ENCODE assay signal across 32 cellular contexts in genomic region chr11:112238041-112238440, GRCh38. TPM values are rescaled to one million over a fixed set of nuclear protein-coding genes. Genes with fewer than 3 reads are reported as not detected.
"Had no signal": no experiment of that assay in that cellular context is flagged by ENCODE, and none has a peak within 500 bp of the region (broad histone marks: within the 10 kb centered on the region; RNA-seq: fewer than 3 reads in every experiment).

No MANE protein-coding gene starts in this region.

- ATAC-seq: activated CD8-positive, alpha-beta T cell treated with anti-CD3 and anti-CD28 coated beads, Interleukin-2, amount 10 ng/mL, durations not matched to agents 7 days and 5 days; activated naive CD4-positive, alpha-beta T cell treated with anti-CD3 and anti-CD28 coated beads, Interleukin-2, amount 50 U/mL, for 72 hours; activated naive CD8-positive, alpha-beta T cell treated with anti-CD3 and anti-CD28 coated beads, Interleukin-2, amount 50 U/mL, for 24 hours; body of pancreas had no signal

- DNase-seq: activated CD4-positive, alpha-beta T cell treated with anti-CD3 and anti-CD28 coated beads, Interleukin-2, amount 10 ng/mL, durations not matched to agents 7 days and 5 days; activated CD4-positive, alpha-beta T cell treated with anti-CD3 and anti-CD28 coated beads, Interleukin-2, amount 50 U/mL, for 48 hours; activated CD8-positive, alpha-beta T cell treated with anti-CD3 and anti-CD28 coated beads, Interleukin-2, amount 10 ng/mL, durations not matched to agents 7 days and 5 days; activated gamma-delta T cell treated with Interleukin-2 at 50 U/mL for 16 hours; activated naive CD4-positive, alpha-beta T cell treated with anti-CD3 and anti-CD28 coated beads for 36 hours; activated naive CD8-positive, alpha-beta T cell treated with anti-CD3 and anti-CD28 coated beads, Interleukin-2, amount 50 U/mL, for 24 hours; activated T-cell treated with anti-CD3 and anti-CD28 coated beads, Interleukin-2, amount 50 U/mL, for 24 hours; anterior cingulate cortex; body of pancreas; NCI-H1105; NCI-H1417 treated with DMSO at 0.1 percent for 48 hours; NCI-H1694; NCI-H1930; NCI-H2081 treated with DMSO at 0.1 percent for 48 hours; NCI-H345; NCI-H524 treated with DMSO at 0.1 percent for 48 hours; NK-92 treated with Interleukin-12 subunit alpha and Interleukin-12 subunit beta, amount 100 ng/mL, for 24 hours; SHP77; SK-N-SH had no signal

- H3K36me3 ChIP-seq: breast epithelium had no signal

- H3K9me3 Mint-ChIP-seq: activated CD4-positive, alpha-beta T cell treated with anti-CD3 and anti-CD28 coated beads, Interleukin-2, amount 10 ng/mL, durations not matched to agents 7 days and 5 days; activated naive CD4-positive, alpha-beta T cell treated with anti-CD3 and anti-CD28 coated beads, Interleukin-2, amount 50 U/mL, for 72 hours; activated naive CD8-positive, alpha-beta T cell treated with anti-CD3 and anti-CD28 coated beads, Interleukin-2, amount 50 U/mL, for 24 hours; T-helper 1 cell treated with Interleukin-12 subunit alpha and Interleukin-12 subunit beta and Interleukin-4 antibody, amounts not matched to agents 30 μg/mL and 1 μg/mL, for 36 hours; T-helper 2 cell treated with Interferon-gamma antibody and Interleukin-4, amounts not matched to agents 5 μg/mL and 100 μg/mL, for 36 hours had no signal

- FAIRE-seq: TTC549 had no signal

- H3K4me1 Mint-ChIP-seq: activated CD4-positive, alpha-beta T cell treated with anti-CD3 and anti-CD28 coated beads, Interleukin-2, amount 10 ng/mL, durations not matched to agents 7 days and 5 days had no signal

- H3K4me3 ChIP-seq: body of pancreas, breast epithelium, SJSA1 had no signal

- H3K27ac Mint-ChIP-seq: activated CD4-positive, alpha-beta T cell treated with anti-CD3 and anti-CD28 coated beads, Interleukin-2, amount 10 ng/mL, durations not matched to agents 7 days and 5 days; activated CD8-positive, alpha-beta T cell treated with anti-CD3 and anti-CD28 coated beads, Interleukin-2, amount 10 ng/mL, durations not matched to agents 7 days and 5 days; activated naive CD4-positive, alpha-beta T cell treated with anti-CD3 and anti-CD28 coated beads for 36 hours; activated naive CD4-positive, alpha-beta T cell treated with anti-CD3 and anti-CD28 coated beads, Interleukin-2, amount 50 U/mL, for 72 hours; activated naive CD8-positive, alpha-beta T cell treated with anti-CD3 and anti-CD28 coated beads, Interleukin-2, amount 50 U/mL, for 24 hours; activated T-cell treated with anti-CD3 and anti-CD28 coated beads, Interleukin-2, amount 50 U/mL, for 24 hours; T-helper 1 cell treated with Interleukin-12 subunit alpha and Interleukin-12 subunit beta and Interleukin-4 antibody, amounts not matched to agents 30 μg/mL and 1 μg/mL, for 36 hours; T-helper 2 cell treated with Interferon-gamma antibody and Interleukin-4, amounts not matched to agents 5 μg/mL and 100 μg/mL, for 36 hours had no signal

- H3K4me3 Mint-ChIP-seq: activated CD4-positive, alpha-beta T cell treated with anti-CD3 and anti-CD28 coated beads, Interleukin-2, amount 10 ng/mL, durations not matched to agents 7 days and 5 days; activated CD8-positive, alpha-beta T cell treated with anti-CD3 and anti-CD28 coated beads, Interleukin-2, amount 10 ng/mL, durations not matched to agents 7 days and 5 days; activated naive CD4-positive, alpha-beta T cell treated with anti-CD3 and anti-CD28 coated beads for 36 hours; activated naive CD8-positive, alpha-beta T cell treated with anti-CD3 and anti-CD28 coated beads, Interleukin-2, amount 50 U/mL, for 24 hours; activated T-cell treated with anti-CD3 and anti-CD28 coated beads, Interleukin-2, amount 50 U/mL, for 24 hours; T-helper 1 cell treated with Interleukin-12 subunit alpha and Interleukin-12 subunit beta and Interleukin-4 antibody, amounts not matched to agents 30 μg/mL and 1 μg/mL, for 36 hours; T-helper 2 cell treated with Interferon-gamma antibody and Interleukin-4, amounts not matched to agents 5 μg/mL and 100 μg/mL, for 36 hours had no signal

- H3K27me3 ChIP-seq: body of pancreas, breast epithelium, SJSA1 had no signal

- H3K4me1 ChIP-seq: body of pancreas had no signal

- H3K27me3 Mint-ChIP-seq: activated CD4-positive, alpha-beta T cell treated with anti-CD3 and anti-CD28 coated beads, Interleukin-2, amount 10 ng/mL, durations not matched to agents 7 days and 5 days; activated naive CD8-positive, alpha-beta T cell treated with anti-CD3 and anti-CD28 coated beads, Interleukin-2, amount 50 U/mL, for 24 hours; activated T-cell treated with anti-CD3 and anti-CD28 coated beads, Interleukin-2, amount 50 U/mL, for 24 hours had no signal

- H3K27ac ChIP-seq: body of pancreas, breast epithelium, KMS-11, SJSA1 had no signal

- H3K9me3 ChIP-seq: body of pancreas, breast epithelium, SJSA1, SK-N-SH had no signal

RNA-seq across cellular contexts. Expression of gene PLET1, which starts 22.6 kb away (rescaled TPM):
- total RNA-seq: activated CD4-positive, alpha-beta T cell treated with anti-CD3 and anti-CD28 coated beads, Interleukin-2, amount 10 ng/mL, durations not matched to agents 7 days and 5 days; activated CD8-positive, alpha-beta T cell treated with anti-CD3 and anti-CD28 coated beads, Interleukin-2, amount 10 ng/mL, durations not matched to agents 7 days and 5 days; activated naive CD4-positive, alpha-beta T cell treated with anti-CD3 and anti-CD28 coated beads for 36 hours; activated naive CD4-positive, alpha-beta T cell treated with anti-CD3 and anti-CD28 coated beads, Interleukin-2, amount 50 U/mL, for 72 hours; body of pancreas; breast epithelium; cardiac septum; LHCN-M2; MCF 10A; NCI-H460; OCI-LY7; RPMI7951; SJSA1 had no signal
- polyA plus RNA-seq: SK-N-SH had no signal
